ENCODE assay signal across 19 cellular contexts in genomic region chr7:143016996-143017395, GRCh38. TPM values are rescaled to one million over a fixed set of nuclear protein-coding genes. Genes with fewer than 3 reads are reported as not detected.
"Had no signal": no experiment of that assay in that cellular context is flagged by ENCODE, and none has a peak within 500 bp of the region (broad histone marks: within the 10 kb centered on the region; RNA-seq: fewer than 3 reads in every experiment).

No MANE protein-coding gene starts in this region.

- H3K27me3 Mint-ChIP-seq: stimulated activated naive CD8-positive, alpha-beta T cell treated with anti-CD3 and anti-CD28 coated beads, Interleukin-15, Interleukin-2, amounts not matched to agents 100 ng/mL and 50 ng/mL, for 24 hours had no signal

- H3K4me3 ChIP-seq: esophagus muscularis mucosa, left lung, sigmoid colon, thoracic aorta had no signal

- ATAC-seq: activated CD8-positive, alpha-beta T cell treated with anti-CD3 and anti-CD28 coated beads for 36 hours; foreskin keratinocyte; left lung had no signal

- H3K9me3 Mint-ChIP-seq: activated CD8-positive, alpha-beta T cell treated with anti-CD3 and anti-CD28 coated beads for 36 hours; activated naive CD8-positive, alpha-beta T cell treated with anti-CD3 and anti-CD28 coated beads, Interleukin-2, amount 10 ng/mL, durations not matched to agents 7 days and 5 days; nephron had no signal

- H3K27me3 ChIP-seq: esophagus muscularis mucosa, foreskin keratinocyte, sigmoid colon had no signal

- H3K27ac Mint-ChIP-seq: activated CD8-positive, alpha-beta T cell treated with anti-CD3 and anti-CD28 coated beads for 36 hours; activated naive CD8-positive, alpha-beta T cell treated with anti-CD3 and anti-CD28 coated beads, Interleukin-2, amount 10 ng/mL, durations not matched to agents 7 days and 5 days; stimulated activated naive CD8-positive, alpha-beta T cell treated with anti-CD3 and anti-CD28 coated beads, Interleukin-15, Interleukin-2, amounts not matched to agents 100 ng/mL and 50 ng/mL, for 24 hours had no signal

- H3K36me3 ChIP-seq: esophagus muscularis mucosa, left lung, sigmoid colon, thoracic aorta had no signal

- H3K4me1 ChIP-seq: left lung had no signal

- H3K4me1 Mint-ChIP-seq: activated naive CD8-positive, alpha-beta T cell treated with anti-CD3 and anti-CD28 coated beads, Interleukin-2, amount 10 ng/mL, durations not matched to agents 7 days and 5 days had no signal

- H3K4me3 Mint-ChIP-seq: activated CD8-positive, alpha-beta T cell treated with anti-CD3 and anti-CD28 coated beads for 36 hours; activated naive CD8-positive, alpha-beta T cell treated with anti-CD3 and anti-CD28 coated beads, Interleukin-2, amount 10 ng/mL, durations not matched to agents 7 days and 5 days; nephron; stimulated activated naive CD8-positive, alpha-beta T cell treated with anti-CD3 and anti-CD28 coated beads, Interleukin-15, Interleukin-2, amounts not matched to agents 100 ng/mL and 50 ng/mL, for 24 hours had no signal

- H3K9me3 ChIP-seq: esophagus muscularis mucosa, left lung, thoracic aorta had no signal

- DNase-seq: activated CD8-positive, alpha-beta memory T cell treated with anti-CD3 and anti-CD28 coated beads, Interleukin-2, amount 50 U/mL, for 48 hours; activated CD8-positive, alpha-beta T cell treated with anti-CD3 and anti-CD28 coated beads for 36 hours; activated naive CD8-positive, alpha-beta T cell treated with anti-CD3 and anti-CD28 coated beads, Interleukin-2, amount 10 ng/mL, durations not matched to agents 7 days and 5 days; anterior cingulate cortex; foreskin keratinocyte; islet precursor cell; left lung; occipital lobe; sigmoid colon; stimulated activated CD4-positive, alpha-beta T cell treated with anti-CD3 and anti-CD28 coated beads, Interleukin-2, amount 100 ng/mL, for 48 hours; T-helper 9 cell had no signal

- H3K27ac ChIP-seq: esophagus muscularis mucosa, foreskin keratinocyte, left lung, sigmoid colon, thoracic aorta had no signal

- H3K36me3 Mint-ChIP-seq: activated naive CD8-positive, alpha-beta T cell treated with anti-CD3 and anti-CD28 coated beads, Interleukin-2, amount 10 ng/mL, durations not matched to agents 7 days and 5 days had no signal

RNA-seq across cellular contexts. Expression of gene OR9A2, which starts 9.9 kb away (rescaled TPM):
- total RNA-seq: activated CD8-positive, alpha-beta T cell treated with anti-CD3 and anti-CD28 coated beads for 36 hours; dermis microvascular lymphatic vessel endothelial cell; esophagus muscularis mucosa; foreskin keratinocyte; left lung; mucosa of gallbladder; pulmonary artery endothelial cell; sigmoid colon; thoracic aorta had no signal

RNA-seq across cellular contexts. Expression of gene OR6V1, which starts 35.1 kb away (rescaled TPM):
- total RNA-seq: activated CD8-positive, alpha-beta T cell treated with anti-CD3 and anti-CD28 coated beads for 36 hours; activated naive CD8-positive, alpha-beta T cell treated with anti-CD3 and anti-CD28 coated beads, Interleukin-2, amount 10 ng/mL, durations not matched to agents 7 days and 5 days; cerebellum; dermis microvascular lymphatic vessel endothelial cell; esophagus muscularis mucosa; foreskin keratinocyte; left lung; mucosa of gallbladder; occipital lobe; pulmonary artery endothelial cell; sigmoid colon; thoracic aorta had no signal

RNA-seq across cellular contexts. Expression of gene KEL, which starts 54.8 kb away (rescaled TPM):
- total RNA-seq: foreskin keratinocyte, pulmonary artery endothelial cell, thoracic aorta had no signal
